In genomic region chr12:121443911-121444841, GRCh38 we compare ENCODE assay signal across 11 cellular contexts. TPM values are rescaled to one million over a fixed set of nuclear protein-coding genes. Genes with fewer than 3 reads are reported as not detected.
DNase-seq lines count a peak whose midpoint lies in the region; ATAC-seq and TF ChIP-seq lines count a peak whose summit lies in the region.
"Had no signal": no experiment of that assay in that cellular context is flagged by ENCODE, and none has a peak within 500 bp of the region (broad histone marks: within the 10 kb centered on the region; RNA-seq: fewer than 3 reads in every experiment).

No MANE protein-coding gene starts in this region.

- no peak overlapping the region for H3K9ac ChIP-seq in IMR-90 (ENCODE audit: low read depth, low read length)

- H2AFZ ChIP-seq in IMR-90 (replicated peaks; ENCODE audit: low read length, poor library complexity): no peak overlapping the region

- intact Hi-C loops in IMR-90 (cut with micrococcal nuclease) (loop anchor here (1.0 kb wide), 1 partner anchor 110 kb away; no protein-coding TSS in a partner anchor), esophagus squamous epithelium (cut with DNase I) (no loop called here), sciatic nerve (cut with DNase I) (loop anchor here (10.0 kb wide), 1 partner anchor 99 kb away; no protein-coding TSS in a partner anchor)

- no peak overlapping the region for H3K4me2 ChIP-seq in IMR-90 (ENCODE audit: low read depth, low read length)

- peaks cover 6 to 36% of the 10 kb centered on the region in 2 experiments; a peak in 3 of 4 replicates for H3K79me1 ChIP-seq in IMR-90 (ENCODE audit: low read depth in 1 of 2, low read length in 2 of 2)

- no peak overlapping the region for H3K4ac ChIP-seq in IMR-90 (ENCODE audit: low read depth, low read length)

- no peak overlapping the region for H2BK120ac ChIP-seq in IMR-90 (ENCODE audit: low read depth, low read length)

- CTCF ChIA-PET in IMR-90 (lab: Yijun Ruan, JAX): interaction anchor here (0.5 to 1.5 kb wide), 4 partner anchors 11 to 144 kb away, joined by 3 to 7 read pairs (median 6); no protein-coding TSS in a partner anchor
- CTCF ChIA-PET in CD8-positive, alpha-beta memory T cell (lab: Charles Lee): interaction anchor here (1.0 to 4.0 kb wide), 13 partner anchors 7 to 109 kb away, joined by 3 to 41 read pairs (median 6); partner anchors contain the start of genes ANAPC5 and RNF34

- WGBS in IMR-90 (ENCODE audit: extremely low coverage in 2 of 2, insufficient read length in 1 of 2), 2 experiments: 88% methylated on average over 25 of the region's 45 CpGs; no CpG with 5 or more reads in 1 of the 2 experiments
- WGBS in esophagus squamous epithelium, 2 donors: 79 to 87% methylated on average over 18 to 34 of the region's 45 CpGs

- H3K9me3 ChIP-seq in IMR-90 (ENCODE audit: control insufficient read depth, insufficient read depth, low read length) (no peaks in the 10 kb centered on the region), esophagus squamous epithelium (no peaks in the 10 kb centered on the region)
- no peaks in the 10 kb centered on the region for H3K9me3 ChIP-seq in CD8-positive, alpha-beta memory T cell (ENCODE audit: low read length)
- H3K9me3 ChIP-seq: BE2C, esophagus muscularis mucosa had no signal

- in situ Hi-C loops in IMR-90 (cut with MboI; ENCODE audit: low sequenced_read_pairs): no loop called here
- in situ Hi-C loops in G401 (cut with HindIII; ENCODE audit: low sequenced_read_pairs): no loop called here

- H2AK9ac ChIP-seq in IMR-90 (replicated peaks; ENCODE audit: low read depth, low read length, poor library complexity): peak overlapping the region; percentile 57

- H3K27ac ChIP-seq in IMR-90 (ENCODE audit: insufficient read depth, low read length): no peak overlapping the region
- peak overlapping the region in 3 of 4 donors; percentile 51 to 66 (median 65) for H3K27ac ChIP-seq in esophagus squamous epithelium
- H3K27ac ChIP-seq in CD8-positive, alpha-beta memory T cell (ENCODE audit: low read depth, low read length): no peak overlapping the region

- H3K9me1 ChIP-seq in IMR-90 (ENCODE audit: insufficient read depth, low read length): no peaks in the 10 kb centered on the region; the same call in 1 of the 2 replicates

- H3K4me1 ChIP-seq in IMR-90 (ENCODE audit: control insufficient read depth, insufficient read depth, low read length): no peaks in the 10 kb centered on the region
- peaks cover 8 to 26% (median 10%) of the 10 kb centered on the region in 3 donors for H3K4me1 ChIP-seq in esophagus squamous epithelium
- H3K4me1 ChIP-seq in CD8-positive, alpha-beta memory T cell (ENCODE audit: insufficient read depth, low read length): no peaks in the 10 kb centered on the region
- H3K4me1 ChIP-seq: BE2C had no signal

- no peaks in the 10 kb centered on the region for H3K27me3 ChIP-seq in IMR-90 (ENCODE audit: control insufficient read depth, insufficient read depth, low read length)
- no peaks in the 10 kb centered on the region for H3K27me3 ChIP-seq in esophagus squamous epithelium
- H3K27me3 ChIP-seq in CD8-positive, alpha-beta memory T cell (ENCODE audit: insufficient read depth, low read length, poor library complexity, severe bottlenecking): no peaks in the 10 kb centered on the region
- H3K27me3 ChIP-seq: BE2C, esophagus muscularis mucosa had no signal

- no peak overlapping the region for H4K5ac ChIP-seq in IMR-90 (ENCODE audit: low read depth, low read length)

- H3K36me3 ChIP-seq in IMR-90 (ENCODE audit: control insufficient read depth, insufficient read depth, low read length) (peaks cover 41% of the 10 kb centered on the region), esophagus squamous epithelium (peaks cover 20 to 63% (median 20%) of the 10 kb centered on the region in 3 donors)
- peaks cover 15% of the 10 kb centered on the region for H3K36me3 ChIP-seq in CD8-positive, alpha-beta memory T cell (ENCODE audit: insufficient read depth, low read length)

- BruUV-seq in IMR-90 (replicated peaks; lab: Mats Ljungman, UMichigan): no TSS peak

- H2BK15ac ChIP-seq in IMR-90 (ENCODE audit: low read depth, low read length): no peak overlapping the region

- DNase-seq in Ammon's horn (ENCODE audit: low spot score): peak; percentile 52
- DNase-seq in IMR-90: no peak
- no peak for DNase-seq in esophagus squamous epithelium (lab: John Stamatoyannopoulos, UW)
- no peak for DNase-seq in sciatic nerve (ENCODE audit: low spot score)
- DNase-seq in G401 (ENCODE audit: low spot score): no peak
- DNase-seq in omental fat pad (ENCODE audit: low spot score): no peak
- no peak for DNase-seq in CD8-positive, alpha-beta memory T cell
- DNase-seq in GF-D8 (lab: John Stamatoyannopoulos, UW): no peak
- DNase-seq: KG1 had no signal

- TF ChIP-seq POLR2A in IMR-90 (IDR thresholded peaks at IDR 0.05; ENCODE audit: low read depth, low read length) (no peak), esophagus squamous epithelium (IDR thresholded peaks at IDR 0.05) (no peak)

- H3K14ac ChIP-seq in IMR-90 (replicated peaks; ENCODE audit: low read depth, low read length): no peak overlapping the region

- H3K4me3 Mint-ChIP-seq in CD8-positive, alpha-beta memory T cell: no peak overlapping the region

- no peak overlapping the region for H2AK5ac ChIP-seq in IMR-90 (ENCODE audit: low read depth, low read length)

- H3K18ac ChIP-seq in IMR-90 (ENCODE audit: low read depth, low read length): no peak overlapping the region

- H3K9me3 Mint-ChIP-seq in CD8-positive, alpha-beta memory T cell: no peaks in the 10 kb centered on the region

- POLR2A ChIA-PET in IMR-90 (lab: Charles Lee; ENCODE audit: unreplicated experiment): no interaction called here
- POLR2A ChIA-PET in CD8-positive, alpha-beta memory T cell (lab: Charles Lee): no interaction called here

- TF ChIP-seq CTCF in IMR-90 (conservative IDR thresholded peaks at IDR 0.05; ENCODE audit: low read depth, low read length) (no peak), esophagus squamous epithelium (IDR thresholded peaks at IDR 0.05) (no peak), omental fat pad (IDR thresholded peaks at IDR 0.05) (no peak)

- ATAC-seq in IMR-90 (ENCODE audit: low read depth): no peak
- ATAC-seq in sciatic nerve: peak; percentile 46
- no peak for ATAC-seq in omental fat pad (ENCODE audit: low FRiP score)

- peak overlapping the region in 1 of 8 donors; percentile 62 for H3K27ac Mint-ChIP-seq in CD8-positive, alpha-beta memory T cell

- H2BK20ac ChIP-seq in IMR-90 (ENCODE audit: low read depth, low read length): no peak overlapping the region

- peaks cover 4 to 75% (median 9%) of the 10 kb centered on the region in 3 donors for H3K36me3 Mint-ChIP-seq in CD8-positive, alpha-beta memory T cell

- TF ChIP-seq RAD21 in IMR-90 (IDR thresholded peaks at IDR 0.05; ENCODE audit: low read length): no peak

- H3K4me3 ChIP-seq in IMR-90 (ENCODE audit: insufficient read depth, low read depth, low read length) (no peak overlapping the region), esophagus squamous epithelium (peak overlapping the region in 2 of 4 donors; percentile 18 to 24)
- H3K4me3 ChIP-seq in CD8-positive, alpha-beta memory T cell (ENCODE audit: low read length): no peak overlapping the region
- H3K4me3 ChIP-seq: esophagus muscularis mucosa had no signal

- no peak overlapping the region for H2BK5ac ChIP-seq in IMR-90 (ENCODE audit: low read depth, low read length, poor library complexity, severe bottlenecking)

- H3K4me1 Mint-ChIP-seq in CD8-positive, alpha-beta memory T cell: peaks cover 5 to 22% (median 8%) of the 10 kb centered on the region in 3 donors

- no peak overlapping the region for H3K56ac ChIP-seq in IMR-90 (ENCODE audit: extremely low read depth, insufficient read depth, low read length)

- no peaks in the 10 kb centered on the region for H4K20me1 ChIP-seq in IMR-90 (ENCODE audit: insufficient read depth, low read length)

- no peak overlapping the region for H4K8ac ChIP-seq in IMR-90 (ENCODE audit: low read depth in 2 of 2, low read length in 2 of 2)

- no peaks in the 10 kb centered on the region for H3K27me3 Mint-ChIP-seq in CD8-positive, alpha-beta memory T cell

- H3K23ac ChIP-seq in IMR-90 (ENCODE audit: low read depth, low read length): no peak overlapping the region

- dilution Hi-C loops in IMR-90 (cut with HindIII; ENCODE audit: low sequenced_read_pairs, unreplicated experiment): no loop called here

- H4K91ac ChIP-seq in IMR-90 (ENCODE audit: insufficient read depth, low read depth, low read length): no peak overlapping the region

TF ChIP-seq in IMR-90, 13 proteins besides CTCF, POLR2A, EP300 and RAD21 (continues in another document):
- TF ChIP-seq RCOR1 (IDR thresholded peaks at IDR 0.05; ENCODE audit: insufficient replicate concordance, low read length) (no peak), NFE2L2 (IDR thresholded peaks at IDR 0.05; ENCODE audit: low read depth, low read length) (no peak), MXI1 (IDR thresholded peaks at IDR 0.05; ENCODE audit: borderline replicate concordance, low read depth, low read length) (no peak), CEBPB (IDR thresholded peaks at IDR 0.05; ENCODE audit: low read depth, low read length) (no peak), MAFK (IDR thresholded peaks at IDR 0.05; ENCODE audit: low read depth, low read length) (no peak), SMC3 (IDR thresholded peaks at IDR 0.05; ENCODE audit: low read depth, low read length) (no peak), FOS (IDR thresholded peaks at IDR 0.05; ENCODE audit: low read depth, low read length) (no peak), MAZ (IDR thresholded peaks at IDR 0.05; ENCODE audit: borderline replicate concordance, low read depth, low read length) (no peak), RFX5 (IDR thresholded peaks at IDR 0.05; ENCODE audit: low read depth, low read length) (no peak), BHLHE40 (IDR thresholded peaks at IDR 0.05; ENCODE audit: low read depth, low read length) (no peak), CHD1 (IDR thresholded peaks at IDR 0.05; ENCODE audit: low read depth, low read length) (no peak)
- TF ChIP-seq, protein P1, sequence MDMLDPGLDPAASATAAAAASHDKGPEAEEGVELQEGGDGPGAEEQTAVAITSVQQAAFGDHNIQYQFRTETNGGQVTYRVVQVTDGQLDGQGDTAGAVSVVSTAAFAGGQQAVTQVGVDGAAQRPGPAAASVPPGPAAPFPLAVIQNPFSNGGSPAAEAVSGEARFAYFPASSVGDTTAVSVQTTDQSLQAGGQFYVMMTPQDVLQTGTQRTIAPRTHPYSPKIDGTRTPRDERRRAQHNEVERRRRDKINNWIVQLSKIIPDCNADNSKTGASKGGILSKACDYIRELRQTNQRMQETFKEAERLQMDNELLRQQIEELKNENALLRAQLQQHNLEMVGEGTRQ (IDR thresholded peaks at IDR 0.05; ENCODE audit: low read depth, low read length): no peak

RNA-seq across cellular contexts. Expression of gene RNF34, which starts 44.3 kb away (rescaled TPM):
- total RNA-seq in IMR-90 (2012; rRNA removed): 69.4 and 69.5 TPM in 2 replicates
- 33.2 and 39.4 TPM in 2 replicates for polyA plus RNA-seq in IMR-90 (2012; rRNA removed)
- polyA plus RNA-seq in IMR-90 (2012; cell fraction: cytosol; rRNA removed): 19.0 and 26.8 TPM in 2 replicates
- 34.9 and 48.9 TPM in 2 replicates for polyA plus RNA-seq in IMR-90 (2012; cell fraction: nucleus; rRNA removed; ENCODE audit: low replicate concordance)
- total RNA-seq in esophagus squamous epithelium: 10 to 100 TPM; 16.4 to 39.3 (median 31.3) TPM
- 39.5 TPM for total RNA-seq in sciatic nerve
- 39.0 and 43.8 TPM in 2 replicates for total RNA-seq in G401 (2014; rRNA removed; shearing (Covaris generic))
- total RNA-seq in omental fat pad: 10 to 100 TPM; 29.5 to 56.6 (median 35.5) TPM
- 10 to 100 TPM; 85.5 to 90.8 TPM for total RNA-seq in CD8-positive, alpha-beta memory T cell
- polyA plus RNA-seq in CD8-positive, alpha-beta memory T cell: 72.1 TPM

Comparison
In these comparisons a context has a peak if more than half of its experiments do, and no peak if none do; other contexts are left out.
1. H3K27ac ChIP-seq: peak in esophagus squamous epithelium (3 of 4); none in IMR-90 (single experiment) and CD8-positive, alpha-beta memory T cell (single experiment).